ENCODE assay signal across 1 cellular context in genomic region chr15:67095834-67096366, GRCh38.
TF ChIP-seq lines count a peak whose summit lies in the region.

No MANE protein-coding gene starts in this region.

TF ChIP-seq in K562, 482 proteins besides CTCF, POLR2A, EP300 and RAD21 (continued from another document):
- TF ChIP-seq ZNF592 (IDR thresholded peaks at IDR 0.05) (0 out of 2 replicates have a peak, but pooled peaks have one; percentile 18), PKNOX1 (IDR thresholded peaks at IDR 0.05) (0 out of 2 replicates have a peak, but pooled peaks have one; percentile 18), TRIM25 (IDR thresholded peaks at IDR 0.05; ENCODE audit: borderline replicate concordance) (no peak), MIER1 (IDR thresholded peaks at IDR 0.05; ENCODE audit: low read depth) (no peak), PTTG1 (tag; IDR thresholded peaks at IDR 0.05; ENCODE audit: low read depth) (no peak), DPF2 (IDR thresholded peaks at IDR 0.05) (no peak)
